Comparison of ENCODE assay signal across 2 cellular contexts in the genomic region with DNA sequence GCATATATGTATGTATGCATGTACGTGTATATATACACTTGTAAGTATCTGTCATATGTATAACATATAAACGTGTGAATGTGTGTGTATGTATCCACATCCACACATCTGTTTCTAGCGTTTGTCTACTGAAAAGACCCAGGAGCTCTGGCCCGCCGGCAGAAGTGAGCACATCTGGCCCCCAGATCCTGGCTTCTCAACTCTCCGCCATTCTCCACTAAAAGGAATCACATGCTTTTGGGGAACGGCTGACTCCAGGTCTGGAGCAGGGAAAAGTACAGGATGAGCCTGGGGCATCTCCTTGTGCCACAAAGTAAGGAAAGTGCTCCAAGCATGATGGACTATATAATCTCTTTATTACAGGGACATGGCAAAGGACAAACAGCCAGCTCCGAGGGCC.
TF ChIP-seq lines count a peak whose summit lies in the region.

No MANE protein-coding gene starts in this region.

TF ChIP-seq in SK-N-SH, 30 proteins besides CTCF, POLR2A, EP300 and RAD21 (continued from another document):
- TF ChIP-seq, protein P1, sequence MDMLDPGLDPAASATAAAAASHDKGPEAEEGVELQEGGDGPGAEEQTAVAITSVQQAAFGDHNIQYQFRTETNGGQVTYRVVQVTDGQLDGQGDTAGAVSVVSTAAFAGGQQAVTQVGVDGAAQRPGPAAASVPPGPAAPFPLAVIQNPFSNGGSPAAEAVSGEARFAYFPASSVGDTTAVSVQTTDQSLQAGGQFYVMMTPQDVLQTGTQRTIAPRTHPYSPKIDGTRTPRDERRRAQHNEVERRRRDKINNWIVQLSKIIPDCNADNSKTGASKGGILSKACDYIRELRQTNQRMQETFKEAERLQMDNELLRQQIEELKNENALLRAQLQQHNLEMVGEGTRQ (IDR thresholded peaks at IDR 0.05; ENCODE audit: borderline replicate concordance, low read depth, low read length), result no peak
- no peak for TF ChIP-seq FOXJ3 (CRISPR knock-in tag; IDR thresholded peaks at IDR 0.05)
- no peak for TF ChIP-seq GATA2 (CRISPR knock-in tag; IDR thresholded peaks at IDR 0.05)
- TF ChIP-seq, protein P2, sequence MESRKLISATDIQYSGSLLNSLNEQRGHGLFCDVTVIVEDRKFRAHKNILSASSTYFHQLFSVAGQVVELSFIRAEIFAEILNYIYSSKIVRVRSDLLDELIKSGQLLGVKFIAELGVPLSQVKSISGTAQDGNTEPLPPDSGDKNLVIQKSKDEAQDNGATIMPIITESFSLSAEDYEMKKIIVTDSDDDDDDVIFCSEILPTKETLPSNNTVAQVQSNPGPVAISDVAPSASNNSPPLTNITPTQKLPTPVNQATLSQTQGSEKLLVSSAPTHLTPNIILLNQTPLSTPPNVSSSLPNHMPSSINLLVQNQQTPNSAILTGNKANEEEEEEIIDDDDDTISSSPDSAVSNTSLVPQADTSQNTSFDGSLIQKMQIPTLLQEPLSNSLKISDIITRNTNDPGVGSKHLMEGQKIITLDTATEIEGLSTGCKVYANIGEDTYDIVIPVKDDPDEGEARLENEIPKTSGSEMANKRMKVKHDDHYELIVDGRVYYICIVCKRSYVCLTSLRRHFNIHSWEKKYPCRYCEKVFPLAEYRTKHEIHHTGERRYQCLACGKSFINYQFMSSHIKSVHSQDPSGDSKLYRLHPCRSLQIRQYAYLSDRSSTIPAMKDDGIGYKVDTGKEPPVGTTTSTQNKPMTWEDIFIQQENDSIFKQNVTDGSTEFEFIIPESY (IDR thresholded peaks at IDR 0.05; ENCODE audit: borderline replicate concordance, low read depth), result no peak
- TF ChIP-seq, protein P3, sequence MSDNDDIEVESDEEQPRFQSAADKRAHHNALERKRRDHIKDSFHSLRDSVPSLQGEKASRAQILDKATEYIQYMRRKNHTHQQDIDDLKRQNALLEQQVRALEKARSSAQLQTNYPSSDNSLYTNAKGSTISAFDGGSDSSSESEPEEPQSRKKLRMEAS (IDR thresholded peaks at IDR 0.05; ENCODE audit: low read depth), result no peak

TF ChIP-seq in SK-N-SH treated with all-trans-retinoic acid at 6 μM for 48 hours, 23 proteins besides CTCF, POLR2A, EP300 and RAD21 (continued from another document):
- TF ChIP-seq, protein P4, sequence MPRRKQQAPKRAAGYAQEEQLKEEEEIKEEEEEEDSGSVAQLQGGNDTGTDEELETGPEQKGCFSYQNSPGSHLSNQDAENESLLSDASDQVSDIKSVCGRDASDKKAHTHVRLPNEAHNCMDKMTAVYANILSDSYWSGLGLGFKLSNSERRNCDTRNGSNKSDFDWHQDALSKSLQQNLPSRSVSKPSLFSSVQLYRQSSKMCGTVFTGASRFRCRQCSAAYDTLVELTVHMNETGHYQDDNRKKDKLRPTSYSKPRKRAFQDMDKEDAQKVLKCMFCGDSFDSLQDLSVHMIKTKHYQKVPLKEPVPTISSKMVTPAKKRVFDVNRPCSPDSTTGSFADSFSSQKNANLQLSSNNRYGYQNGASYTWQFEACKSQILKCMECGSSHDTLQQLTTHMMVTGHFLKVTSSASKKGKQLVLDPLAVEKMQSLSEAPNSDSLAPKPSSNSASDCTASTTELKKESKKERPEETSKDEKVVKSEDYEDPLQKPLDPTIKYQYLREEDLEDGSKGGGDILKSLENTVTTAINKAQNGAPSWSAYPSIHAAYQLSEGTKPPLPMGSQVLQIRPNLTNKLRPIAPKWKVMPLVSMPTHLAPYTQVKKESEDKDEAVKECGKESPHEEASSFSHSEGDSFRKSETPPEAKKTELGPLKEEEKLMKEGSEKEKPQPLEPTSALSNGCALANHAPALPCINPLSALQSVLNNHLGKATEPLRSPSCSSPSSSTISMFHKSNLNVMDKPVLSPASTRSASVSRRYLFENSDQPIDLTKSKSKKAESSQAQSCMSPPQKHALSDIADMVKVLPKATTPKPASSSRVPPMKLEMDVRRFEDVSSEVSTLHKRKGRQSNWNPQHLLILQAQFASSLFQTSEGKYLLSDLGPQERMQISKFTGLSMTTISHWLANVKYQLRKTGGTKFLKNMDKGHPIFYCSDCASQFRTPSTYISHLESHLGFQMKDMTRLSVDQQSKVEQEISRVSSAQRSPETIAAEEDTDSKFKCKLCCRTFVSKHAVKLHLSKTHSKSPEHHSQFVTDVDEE (CRISPR knock-in tag; IDR thresholded peaks at IDR 0.05), result no peak
- TF ChIP-seq ZNF565 (CRISPR knock-in tag; conservative IDR thresholded peaks at IDR 0.05; ENCODE audit: low read depth), result no peak
- TF ChIP-seq, protein P5, sequence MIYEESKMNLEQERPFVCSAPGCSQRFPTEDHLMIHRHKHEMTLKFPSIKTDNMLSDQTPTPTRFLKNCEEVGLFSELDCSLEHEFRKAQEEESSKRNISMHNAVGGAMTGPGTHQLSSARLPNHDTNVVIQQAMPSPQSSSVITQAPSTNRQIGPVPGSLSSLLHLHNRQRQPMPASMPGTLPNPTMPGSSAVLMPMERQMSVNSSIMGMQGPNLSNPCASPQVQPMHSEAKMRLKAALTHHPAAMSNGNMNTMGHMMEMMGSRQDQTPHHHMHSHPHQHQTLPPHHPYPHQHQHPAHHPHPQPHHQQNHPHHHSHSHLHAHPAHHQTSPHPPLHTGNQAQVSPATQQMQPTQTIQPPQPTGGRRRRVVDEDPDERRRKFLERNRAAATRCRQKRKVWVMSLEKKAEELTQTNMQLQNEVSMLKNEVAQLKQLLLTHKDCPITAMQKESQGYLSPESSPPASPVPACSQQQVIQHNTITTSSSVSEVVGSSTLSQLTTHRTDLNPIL (CRISPR knock-in tag; IDR thresholded peaks at IDR 0.05; ENCODE audit: low read depth), result no peak
- TF ChIP-seq, protein P6, sequence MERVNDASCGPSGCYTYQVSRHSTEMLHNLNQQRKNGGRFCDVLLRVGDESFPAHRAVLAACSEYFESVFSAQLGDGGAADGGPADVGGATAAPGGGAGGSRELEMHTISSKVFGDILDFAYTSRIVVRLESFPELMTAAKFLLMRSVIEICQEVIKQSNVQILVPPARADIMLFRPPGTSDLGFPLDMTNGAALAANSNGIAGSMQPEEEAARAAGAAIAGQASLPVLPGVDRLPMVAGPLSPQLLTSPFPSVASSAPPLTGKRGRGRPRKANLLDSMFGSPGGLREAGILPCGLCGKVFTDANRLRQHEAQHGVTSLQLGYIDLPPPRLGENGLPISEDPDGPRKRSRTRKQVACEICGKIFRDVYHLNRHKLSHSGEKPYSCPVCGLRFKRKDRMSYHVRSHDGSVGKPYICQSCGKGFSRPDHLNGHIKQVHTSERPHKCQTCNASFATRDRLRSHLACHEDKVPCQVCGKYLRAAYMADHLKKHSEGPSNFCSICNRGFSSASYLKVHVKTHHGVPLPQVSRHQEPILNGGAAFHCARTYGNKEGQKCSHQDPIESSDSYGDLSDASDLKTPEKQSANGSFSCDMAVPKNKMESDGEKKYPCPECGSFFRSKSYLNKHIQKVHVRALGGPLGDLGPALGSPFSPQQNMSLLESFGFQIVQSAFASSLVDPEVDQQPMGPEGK (CRISPR knock-in tag; IDR thresholded peaks at IDR 0.05; ENCODE audit: borderline replicate concordance), result no peak
- TF ChIP-seq RARB (CRISPR knock-in tag; IDR thresholded peaks at IDR 0.05), result no peak
- TF ChIP-seq, protein P7, sequence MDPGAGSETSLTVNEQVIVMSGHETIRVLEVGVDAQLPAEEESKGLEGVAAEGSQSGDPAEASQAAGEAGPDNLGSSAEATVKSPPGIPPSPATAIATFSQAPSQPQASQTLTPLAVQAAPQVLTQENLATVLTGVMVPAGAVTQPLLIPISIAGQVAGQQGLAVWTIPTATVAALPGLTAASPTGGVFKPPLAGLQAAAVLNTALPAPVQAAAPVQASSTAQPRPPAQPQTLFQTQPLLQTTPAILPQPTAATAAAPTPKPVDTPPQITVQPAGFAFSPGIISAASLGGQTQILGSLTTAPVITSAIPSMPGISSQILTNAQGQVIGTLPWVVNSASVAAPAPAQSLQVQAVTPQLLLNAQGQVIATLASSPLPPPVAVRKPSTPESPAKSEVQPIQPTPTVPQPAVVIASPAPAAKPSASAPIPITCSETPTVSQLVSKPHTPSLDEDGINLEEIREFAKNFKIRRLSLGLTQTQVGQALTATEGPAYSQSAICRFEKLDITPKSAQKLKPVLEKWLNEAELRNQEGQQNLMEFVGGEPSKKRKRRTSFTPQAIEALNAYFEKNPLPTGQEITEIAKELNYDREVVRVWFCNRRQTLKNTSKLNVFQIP (CRISPR knock-in tag; IDR thresholded peaks at IDR 0.05; ENCODE audit: borderline replicate concordance, low read depth), result no peak
- TF ChIP-seq ESRRG (CRISPR knock-in tag; IDR thresholded peaks at IDR 0.05), result no peak
- no peak for TF ChIP-seq CSDC2 (CRISPR knock-in tag; IDR thresholded peaks at IDR 0.05)
- no peak for TF ChIP-seq GLIS3 (CRISPR knock-in tag; IDR thresholded peaks at IDR 0.05)
- TF ChIP-seq ZFP3 (CRISPR knock-in tag; IDR thresholded peaks at IDR 0.05), result no peak
- TF ChIP-seq TOX (CRISPR knock-in tag; IDR thresholded peaks at IDR 0.05; ENCODE audit: borderline replicate concordance), result no peak
